In the genomic region with DNA sequence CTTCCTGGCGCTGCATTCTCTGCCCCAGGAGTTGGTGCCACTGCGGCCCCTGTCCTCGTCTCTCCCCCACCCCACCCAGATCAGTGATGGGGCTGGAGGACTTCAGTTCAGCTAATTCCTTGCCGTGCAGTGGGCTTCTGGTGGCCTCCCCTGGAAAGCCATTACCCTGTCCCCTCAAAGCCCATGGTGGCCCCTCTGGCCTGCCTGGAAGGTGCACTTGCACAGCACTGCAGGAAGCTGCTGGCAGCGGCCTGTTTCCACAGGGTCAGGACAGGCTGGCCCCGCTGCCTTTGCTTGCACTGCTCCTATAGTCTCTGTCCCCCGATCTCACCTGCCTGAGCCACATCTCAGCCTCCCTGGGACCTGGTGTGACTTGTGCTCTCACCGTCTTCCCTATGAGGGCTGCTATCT, we compare ENCODE assay signal across 19 cellular contexts.
A peak's percentile ranks its signal among the peaks of the same experiment; 100 is the strongest.
DNase-seq lines count a peak whose midpoint lies in the region; ATAC-seq, FAIRE-seq and TF ChIP-seq lines count a peak whose summit lies in the region.
"Had no signal": no experiment of that assay in that cellular context is flagged by ENCODE, and none has a peak within 500 bp of the region (broad histone marks: within the 10 kb centered on the region; RNA-seq: fewer than 3 reads in every experiment).

No MANE protein-coding gene starts in this region.

- no peaks in the 10 kb centered on the region for H3K9me3 Mint-ChIP-seq in activated naive CD8-positive, alpha-beta T cell (ENCODE audit: low read depth)
- H3K9me3 Mint-ChIP-seq in activated naive CD8-positive, alpha-beta T cell treated with anti-CD3 and anti-CD28 coated beads, Interleukin-2, amount 50 U/mL, for 24 hours, result no peaks in the 10 kb centered on the region
- H3K9me3 Mint-ChIP-seq: activated CD4-positive, alpha-beta memory T cell treated with anti-CD3 and anti-CD28 coated beads, Interleukin-2, amount 10 ng/mL, durations not matched to agents 7 days and 5 days; naive thymus-derived CD4-positive, alpha-beta T cell had no signal

- peak overlapping the region; percentile 16 for H3K27ac Mint-ChIP-seq in activated naive CD8-positive, alpha-beta T cell
- H3K27ac Mint-ChIP-seq in activated naive CD8-positive, alpha-beta T cell treated with anti-CD3 and anti-CD28 coated beads, Interleukin-2, amount 50 U/mL, for 24 hours, result no peak overlapping the region
- H3K27ac Mint-ChIP-seq: activated CD4-positive, alpha-beta memory T cell treated with anti-CD3 and anti-CD28 coated beads, Interleukin-2, amount 10 ng/mL, durations not matched to agents 7 days and 5 days had no signal

- H3K9me3 ChIP-seq in SJCRH30 (replicated peaks) (no peaks in the 10 kb centered on the region), kidney (ENCODE audit: control insufficient read depth in 1 of 2, low read length in 2 of 2) (no peaks in the 10 kb centered on the region), spleen (no peaks in the 10 kb centered on the region)
- H3K9me3 ChIP-seq: heart left ventricle, tibial artery had no signal

- H3K27ac ChIP-seq in SJCRH30 (peak overlapping the region; percentile 73), kidney (ENCODE audit: low read depth in 2 of 2, low read length in 2 of 2) (no peak overlapping the region), spleen (no peak overlapping the region)
- H3K27ac ChIP-seq: heart left ventricle, tibial artery had no signal

- H3K36me3 Mint-ChIP-seq in activated naive CD8-positive, alpha-beta T cell, result peaks cover 13% of the 10 kb centered on the region
- H3K36me3 Mint-ChIP-seq in activated naive CD8-positive, alpha-beta T cell treated with anti-CD3 and anti-CD28 coated beads, Interleukin-2, amount 50 U/mL, for 24 hours (ENCODE audit: low read depth), result peaks cover 41% of the 10 kb centered on the region

- TF ChIP-seq POLR2A in spleen (IDR thresholded peaks at IDR 0.05), result no peak

- H3K4me1 ChIP-seq in SJCRH30 (peaks cover 14% of the 10 kb centered on the region; the same call in 1 of the 2 replicates), kidney (ENCODE audit: control insufficient read depth in 1 of 2, insufficient read depth in 1 of 2, low read depth in 1 of 2, low read length in 2 of 2) (no peaks in the 10 kb centered on the region), spleen (no peaks in the 10 kb centered on the region)
- H3K4me1 ChIP-seq: tibial artery had no signal

- TF ChIP-seq CTCF in kidney (IDR thresholded peaks at IDR 0.05; ENCODE audit: borderline replicate concordance, extremely low read depth, insufficient read depth), result no peak
- TF ChIP-seq CTCF in spleen (IDR thresholded peaks at IDR 0.05 in 8 of 11, conservative IDR thresholded peaks at IDR 0.05 in 3 of 11), result no peak

- no peaks in the 10 kb centered on the region for H3K27me3 ChIP-seq in SJCRH30
- H3K27me3 ChIP-seq in spleen (replicated peaks in 1 of 7), result no peaks in the 10 kb centered on the region
- H3K27me3 ChIP-seq: heart left ventricle, tibial artery had no signal

- intact Hi-C loops in kidney (cut with DNase I), result no loop called here
- intact Hi-C loops in spleen (cut with DNase I; ENCODE audit: low total_unique reads), result no loop called here

- no peak for DNase-seq in activated naive CD8-positive, alpha-beta T cell treated with anti-CD3 and anti-CD28 coated beads, Interleukin-2, amount 50 U/mL, for 24 hours
- no peak for DNase-seq in SJCRH30
- peak; percentile 57 for DNase-seq in kidney
- DNase-seq in spleen, result peak; percentile 59
- no peak for DNase-seq in NAMALWA (ENCODE audit: low spot score)
- no peak for DNase-seq in OCI-M1 (lab: John Stamatoyannopoulos, UW)
- DNase-seq: activated CD4-positive, alpha-beta memory T cell treated with anti-CD3 and anti-CD28 coated beads, Interleukin-2, amount 10 ng/mL, durations not matched to agents 7 days and 5 days; activated effector memory CD4-positive, alpha-beta T cell treated with anti-CD3 and anti-CD28 coated beads, Interleukin-2, amount 50 U/mL, for 16 hours; naive thymus-derived CD4-positive, alpha-beta T cell; NCI-H446 treated with DMSO at 0.1 percent for 48 hours; NK-92 treated with Interleukin-12 subunit alpha and Interleukin-12 subunit beta, amount 100 ng/mL, for 24 hours; stimulated activated CD4-positive, alpha-beta T cell treated with anti-CD3 and anti-CD28 coated beads, Interleukin-4, amount 100 ng/mL, for 1 hour; stimulated activated naive CD4-positive, alpha-beta T cell; tibial artery had no signal

- no peak overlapping the region for H3K4me3 Mint-ChIP-seq in activated naive CD8-positive, alpha-beta T cell
- H3K4me3 Mint-ChIP-seq in activated naive CD8-positive, alpha-beta T cell treated with anti-CD3 and anti-CD28 coated beads, Interleukin-2, amount 50 U/mL, for 24 hours, result no peak overlapping the region
- H3K4me3 Mint-ChIP-seq: activated CD4-positive, alpha-beta memory T cell treated with anti-CD3 and anti-CD28 coated beads, Interleukin-2, amount 10 ng/mL, durations not matched to agents 7 days and 5 days; naive thymus-derived CD4-positive, alpha-beta T cell had no signal

- no peak overlapping the region for H3K9ac ChIP-seq in kidney (ENCODE audit: low read length in 2 of 2)

- H3K4me3 ChIP-seq in SJCRH30 (no peak overlapping the region), kidney (ENCODE audit: low read length in 2 of 2) (no peak overlapping the region), spleen (no peak overlapping the region)
- H3K4me3 ChIP-seq: heart left ventricle, tibial artery had no signal

- no peaks in the 10 kb centered on the region for H3K27me3 Mint-ChIP-seq in activated naive CD8-positive, alpha-beta T cell
- H3K27me3 Mint-ChIP-seq in activated naive CD8-positive, alpha-beta T cell treated with anti-CD3 and anti-CD28 coated beads, Interleukin-2, amount 50 U/mL, for 24 hours, result no peaks in the 10 kb centered on the region
- H3K27me3 Mint-ChIP-seq: activated CD4-positive, alpha-beta memory T cell treated with anti-CD3 and anti-CD28 coated beads, Interleukin-2, amount 10 ng/mL, durations not matched to agents 7 days and 5 days; naive thymus-derived CD4-positive, alpha-beta T cell had no signal

- WGBS in spleen, 5 donors, result 86 to 97% (median 96%) methylated on average over 8 of the region's 8 CpGs

- no peak for FAIRE-seq in kidney (lab: Jason Lieb, UNC)

- H3K36me3 ChIP-seq in SJCRH30, result peaks cover 48% of the 10 kb centered on the region
- H3K36me3 ChIP-seq in kidney (ENCODE audit: control insufficient read depth in 1 of 2, insufficient read depth in 2 of 2, low read length in 2 of 2), result peaks cover 4 to 11% of the 10 kb centered on the region in 2 donors
- peaks cover 8 to 100% (median 93%) of the 10 kb centered on the region in 6 donors for H3K36me3 ChIP-seq in spleen

- no peak for ATAC-seq in activated naive CD8-positive, alpha-beta T cell treated with anti-CD3 and anti-CD28 coated beads, Interleukin-2, amount 50 U/mL, for 24 hours
- ATAC-seq in GM21529 (IDR thresholded peaks at IDR 0.05; ENCODE audit: unreplicated experiment), result no peak
- ATAC-seq: activated CD4-positive, CD25-positive, alpha-beta regulatory T cell treated with anti-CD3 and anti-CD28 coated beads, Interleukin-2, amount 50 U/mL, for 24 hours; naive thymus-derived CD4-positive, alpha-beta T cell; Panc1 had no signal

- H3K4me1 Mint-ChIP-seq in activated naive CD8-positive, alpha-beta T cell (ENCODE audit: low read depth), result no peaks in the 10 kb centered on the region
- H3K4me1 Mint-ChIP-seq in activated naive CD8-positive, alpha-beta T cell treated with anti-CD3 and anti-CD28 coated beads, Interleukin-2, amount 50 U/mL, for 24 hours, result no peaks in the 10 kb centered on the region
- H3K4me1 Mint-ChIP-seq: activated CD4-positive, alpha-beta memory T cell treated with anti-CD3 and anti-CD28 coated beads, Interleukin-2, amount 10 ng/mL, durations not matched to agents 7 days and 5 days; naive thymus-derived CD4-positive, alpha-beta T cell had no signal

Comparison
In these comparisons a context has a peak if more than half of its experiments do, and no peak if none do; other contexts are left out.
1. DNase-seq: peak in kidney (single experiment) and spleen (single experiment); none in activated naive CD8-positive, alpha-beta T cell treated with anti-CD3 and anti-CD28 coated beads, Interleukin-2, amount 50 U/mL, for 24 hours (single experiment), SJCRH30 (0 of 2), NAMALWA (single experiment) and OCI-M1 (single experiment).